ENCODE assay signal across 16 cellular contexts in genomic region chr2:200099271-200099670, GRCh38.
A peak's percentile ranks its signal among the peaks of the same experiment; 100 is the strongest.
DNase-seq lines count a peak whose midpoint lies in the region; ATAC-seq, FAIRE-seq and TF ChIP-seq lines count a peak whose summit lies in the region.
"Had no signal": no experiment of that assay in that cellular context is flagged by ENCODE, and none has a peak within 500 bp of the region (broad histone marks: within the 10 kb centered on the region; RNA-seq: fewer than 3 reads in every experiment).

No MANE protein-coding gene starts in this region.

- H3K4me1 ChIP-seq in smooth muscle cell (ENCODE audit: low read depth) = peaks cover 16% of the 10 kb centered on the region
- no peaks in the 10 kb centered on the region for H3K4me1 ChIP-seq in SK-N-SH (ENCODE audit: control insufficient read depth in 1 of 2, insufficient read depth in 2 of 2, low read depth in 1 of 2, low read length in 1 of 2)
- H3K4me1 ChIP-seq: A549 had no signal

- DNase-seq in GM12892 (ENCODE audit: insufficient read length) = no peak
- DNase-seq in NCI-H446 treated with DMSO at 0.1 percent for 48 hours (lab: John Stamatoyannopoulos, UW) = peak; percentile 37
- peak; percentile 70 for DNase-seq in cerebellum (ENCODE audit: low spot score)
- DNase-seq in smooth muscle cell (lab: John Stamatoyannopoulos, UW; ENCODE audit: unreplicated experiment) = no peak
- no peak for DNase-seq in SK-N-SH
- DNase-seq: CD8-positive, alpha-beta T cell; COR-L47; DMS53; HCEC 1CT; HFFc6 had no signal

- no peak for TF ChIP-seq POLR2A in GM12892 (IDR thresholded peaks at IDR 0.05; ENCODE audit: low read depth, low read length)

- no peaks in the 10 kb centered on the region for H3K9me2 ChIP-seq in SK-N-SH

- TF ChIP-seq EP300 in SK-N-SH (IDR thresholded peaks at IDR 0.05; ENCODE audit: borderline replicate concordance in 1 of 2, low read depth in 1 of 2, low read length in 1 of 2) = no peak

- TF ChIP-seq RAD21 in SK-N-SH (IDR thresholded peaks at IDR 0.05; ENCODE audit: low read length) = no peak

- H3K27me3 ChIP-seq in smooth muscle cell (ENCODE audit: low read depth) = no peaks in the 10 kb centered on the region
- no peaks in the 10 kb centered on the region for H3K27me3 ChIP-seq in SK-N-SH (ENCODE audit: insufficient read depth)

- H3K4me3 ChIP-seq in smooth muscle cell (no peak overlapping the region), SK-N-SH (ENCODE audit: low read depth in 2 of 2, low read length in 1 of 2) (no peak overlapping the region)
- H3K4me3 ChIP-seq: A549, K562 had no signal

- H2AFZ ChIP-seq in smooth muscle cell (ENCODE audit: low read depth) (peak overlapping the region; percentile 59), SK-N-SH (ENCODE audit: low read depth) (no peak overlapping the region)

- H3K79me2 ChIP-seq in smooth muscle cell (ENCODE audit: low read depth) (no peaks in the 10 kb centered on the region), SK-N-SH (ENCODE audit: insufficient read depth) (no peaks in the 10 kb centered on the region)

- 95% methylated on average over 1 of the region's 1 CpG for WGBS in smooth muscle cell (ENCODE audit: low lambda C conversion rate)
- 95% methylated on average over 1 of the region's 1 CpG for WGBS in SK-N-SH (ENCODE audit: low lambda C conversion rate)

- H3K9ac ChIP-seq in smooth muscle cell (ENCODE audit: low read depth) (no peak overlapping the region), SK-N-SH (no peak overlapping the region)

- peak; percentile 38 for FAIRE-seq in GM12892 (lab: Jason Lieb, UNC)
- FAIRE-seq: A549, D721Med, GM18507, K562 had no signal

- H3F3A ChIP-seq in smooth muscle cell (ENCODE audit: low read depth) (peaks cover 10% of the 10 kb centered on the region), SK-N-SH (replicated peaks; ENCODE audit: insufficient read depth) (no peaks in the 10 kb centered on the region)

- H3K36me3 ChIP-seq in smooth muscle cell (ENCODE audit: low read depth) = no peaks in the 10 kb centered on the region
- H3K36me3 ChIP-seq in SK-N-SH (replicated peaks in 1 of 2; ENCODE audit: control insufficient read depth in 1 of 2, insufficient read depth in 2 of 2, low read length in 1 of 2) = no peaks in the 10 kb centered on the region

- H4K20me1 ChIP-seq in smooth muscle cell (ENCODE audit: low read depth) = no peaks in the 10 kb centered on the region
- H4K20me1 ChIP-seq in SK-N-SH (ENCODE audit: insufficient read depth) = no peaks in the 10 kb centered on the region

- no peak for TF ChIP-seq CTCF in smooth muscle cell (IDR thresholded peaks at IDR 0.05; ENCODE audit: borderline replicate concordance, insufficient read depth, poor library complexity, severe bottlenecking)
- no peak for TF ChIP-seq CTCF in SK-N-SH (IDR thresholded peaks at IDR 0.05)

- ATAC-seq in HG03139 (IDR thresholded peaks at IDR 0.05; ENCODE audit: unreplicated experiment) (no peak), HG03571 (IDR thresholded peaks at IDR 0.05; ENCODE audit: unreplicated experiment) (no peak)
- ATAC-seq: A549; CD8-positive, alpha-beta T cell; K562 had no signal

- no peak overlapping the region for H3K27ac ChIP-seq in smooth muscle cell (ENCODE audit: low read depth)
- H3K27ac ChIP-seq in SK-N-SH (ENCODE audit: low read depth in 2 of 2, low read length in 1 of 2) = no peak overlapping the region
- H3K27ac ChIP-seq: A549 had no signal

- POLR2A ChIA-PET in SK-N-SH (lab: Yijun Ruan, JAX) = no interaction called here

- H3K4me2 ChIP-seq in smooth muscle cell = no peak overlapping the region
- H3K4me2 ChIP-seq in SK-N-SH = no peak overlapping the region
- H3K4me2 ChIP-seq: A549 had no signal

- no peaks in the 10 kb centered on the region for H3K9me3 ChIP-seq in smooth muscle cell (replicated peaks; ENCODE audit: low read depth)
- H3K9me3 ChIP-seq in SK-N-SH = no peaks in the 10 kb centered on the region
- H3K9me3 ChIP-seq: A549 had no signal

- CTCF ChIA-PET in SK-N-SH (lab: Yijun Ruan, JAX) = no interaction called here

TF ChIP-seq in SK-N-SH, 30 proteins besides CTCF, POLR2A, EP300 and RAD21:
- TF ChIP-seq MEF2A (IDR thresholded peaks at IDR 0.05; ENCODE audit: borderline replicate concordance, low read depth) (no peak), NRF1 (IDR thresholded peaks at IDR 0.05; ENCODE audit: low read depth, low read length) (no peak), ELF1 (IDR thresholded peaks at IDR 0.05) (no peak), SMC3 (IDR thresholded peaks at IDR 0.05; ENCODE audit: low read depth, low read length) (no peak), YY1 (IDR thresholded peaks at IDR 0.05; ENCODE audit: low read depth) (no peak), JUND (IDR thresholded peaks at IDR 0.05) (no peak), ZBTB33 (IDR thresholded peaks at IDR 0.05; ENCODE audit: borderline replicate concordance, low read depth) (no peak), USF1 (IDR thresholded peaks at IDR 0.05; ENCODE audit: borderline replicate concordance, low read depth) (no peak), USF2 (IDR thresholded peaks at IDR 0.05; ENCODE audit: borderline replicate concordance, low read depth, low read length) (no peak), FOSL2 (IDR thresholded peaks at IDR 0.05; ENCODE audit: borderline replicate concordance, low read depth) (no peak), GATA2 (CRISPR knock-in tag; IDR thresholded peaks at IDR 0.05) (no peak), POLR2AphosphoS5 (IDR thresholded peaks at IDR 0.05; ENCODE audit: low read depth, low read length) (no peak), RCOR1 (IDR thresholded peaks at IDR 0.05; ENCODE audit: low read length) (no peak), RXRA (IDR thresholded peaks at IDR 0.05; ENCODE audit: borderline replicate concordance, low read depth) (no peak), EZH2phosphoT487 (IDR thresholded peaks at IDR 0.05; ENCODE audit: borderline replicate concordance, low read depth) (no peak), MAX (IDR thresholded peaks at IDR 0.05; ENCODE audit: low read depth) (no peak), CHD2 (IDR thresholded peaks at IDR 0.05; ENCODE audit: low read length, partially characterized antibody) (no peak), IRF3 (IDR thresholded peaks at IDR 0.05; ENCODE audit: low read depth, low read length) (no peak), TAF1 (IDR thresholded peaks at IDR 0.05; ENCODE audit: borderline replicate concordance, low read depth, low read length) (no peak), RFX5 (IDR thresholded peaks at IDR 0.05; ENCODE audit: low read length) (no peak)

Comparison
In these comparisons a context has a peak if more than half of its experiments do, and no peak if none do; other contexts are left out.
1. DNase-seq: peak in NCI-H446 treated with DMSO at 0.1 percent for 48 hours (single experiment) and cerebellum (single experiment); none in GM12892 (single experiment), smooth muscle cell (single experiment) and SK-N-SH (single experiment).